Comparison of ENCODE assay signal across 31 cellular contexts in the genomic region with DNA sequence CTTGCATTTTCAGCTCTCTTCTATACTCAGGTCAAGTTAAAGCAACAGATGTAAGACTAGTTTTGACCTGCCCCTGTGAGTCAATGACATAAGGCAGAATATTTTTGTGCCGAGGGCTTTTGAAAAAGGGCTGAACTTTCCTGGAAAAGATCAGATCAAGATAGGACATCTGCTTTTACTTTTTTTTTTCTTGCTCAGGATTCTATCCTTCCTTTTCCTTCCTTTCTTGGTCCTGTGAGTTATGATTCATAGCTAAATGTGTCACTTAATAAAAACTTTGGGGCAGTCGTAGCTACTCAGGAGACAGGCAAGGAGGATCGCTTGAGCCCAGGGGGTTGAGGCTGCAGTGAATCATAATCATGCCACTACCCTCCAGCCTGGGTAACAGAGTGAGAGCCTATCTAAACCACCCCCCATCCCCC.
A peak's percentile ranks its signal among the peaks of the same experiment; 100 is the strongest.
DNase-seq lines count a peak whose midpoint lies in the region; ATAC-seq, FAIRE-seq and TF ChIP-seq lines count a peak whose summit lies in the region.
"Had no signal": no experiment of that assay in that cellular context is flagged by ENCODE, and none has a peak within 500 bp of the region (broad histone marks: within the 10 kb centered on the region; RNA-seq: fewer than 3 reads in every experiment).

No MANE protein-coding gene starts in this region.

- POLR2A ChIA-PET in A673 (lab: Charles Lee; ENCODE audit: low non-redundant PET) = no interaction called here

- dilution Hi-C loops in keratinocyte (cut with MboI; ENCODE audit: extremely low pct_ligation_motif_present, low sequenced_read_pairs) = no loop called here

- no peaks in the 10 kb centered on the region for H3K9me1 ChIP-seq in keratinocyte (ENCODE audit: control insufficient read depth, extremely low read depth, insufficient read depth, low read length)

- no TSS peak for BruUV-seq in A673 (replicated peaks; lab: Mats Ljungman, UMichigan)

- H3K79me2 ChIP-seq in astrocyte (ENCODE audit: insufficient read depth, low read length) = no peaks in the 10 kb centered on the region
- H3K79me2 ChIP-seq in keratinocyte (ENCODE audit: control insufficient read depth, insufficient read depth, low read length) = no peaks in the 10 kb centered on the region

- H3K36me3 Mint-ChIP-seq in astrocyte (ENCODE audit: low read depth, unreplicated experiment) = no peaks in the 10 kb centered on the region
- H3K36me3 Mint-ChIP-seq: activated naive CD4-positive, alpha-beta T cell treated with anti-CD3 and anti-CD28 coated beads, Interleukin-2, amount 50 U/mL, for 24 hours; CD4-positive, CD25-positive, alpha-beta regulatory T cell; stimulated activated memory B cell treated with anti-CD40 and anti-IgM and Interleukin-4, amounts not matched to agents 10 μg/mL and 1 μg/mL and 100 μg/mL, for 72 hours had no signal

- no peaks in the 10 kb centered on the region for H3K9me3 ChIP-seq in astrocyte (ENCODE audit: insufficient read depth, low read depth, low read length)
- H3K9me3 ChIP-seq in keratinocyte (ENCODE audit: control insufficient read depth, low read depth, low read length) = no peaks in the 10 kb centered on the region
- no peaks in the 10 kb centered on the region for H3K9me3 ChIP-seq in A673 (ENCODE audit: low read depth, low read length, poor library complexity, severe bottlenecking)
- H3K9me3 ChIP-seq: HAP-1, pancreas had no signal

- no peak overlapping the region for H3K4me3 Mint-ChIP-seq in astrocyte (ENCODE audit: unreplicated experiment)
- H3K4me3 Mint-ChIP-seq: activated B cell treated with CpG ODN at 0.5 μM for 24 hours; activated naive CD4-positive, alpha-beta T cell treated with anti-CD3 and anti-CD28 coated beads, Interleukin-2, amount 50 U/mL, for 24 hours; activated T-helper 1 cell treated with anti-CD3 and anti-CD28 coated beads, Interleukin-12 subunit alpha, Interleukin-12 subunit beta, Interleukin-2, Interleukin-4 antibody, amounts not matched to agents 30 ng/mL and 10 ng/mL and 1 ng/mL, durations not matched to agents 14 hours and 24 hours and 36 hours; CD4-positive, CD25-positive, alpha-beta regulatory T cell; nephron progenitor cell; stimulated activated memory B cell treated with anti-CD40 and anti-IgM and Interleukin-4, amounts not matched to agents 10 μg/mL and 1 μg/mL and 100 μg/mL, for 72 hours had no signal

- no peaks in the 10 kb centered on the region for H3K36me3 ChIP-seq in astrocyte (ENCODE audit: insufficient read depth, low read length)
- no peaks in the 10 kb centered on the region for H3K36me3 ChIP-seq in keratinocyte (ENCODE audit: control insufficient read depth in 2 of 2, extremely low read depth in 1 of 2, insufficient read depth in 2 of 2, low read length in 2 of 2)
- H3K36me3 ChIP-seq in A673 (ENCODE audit: insufficient read depth, low read length, poor library complexity, severe bottlenecking) = no peaks in the 10 kb centered on the region
- H3K36me3 ChIP-seq: HAP-1, pancreas had no signal

- H3K27me3 ChIP-seq in astrocyte (ENCODE audit: insufficient read depth, low read length) (no peaks in the 10 kb centered on the region), keratinocyte (ENCODE audit: control insufficient read depth, extremely low read depth, insufficient read depth, low read length) (no peaks in the 10 kb centered on the region), A673 (replicated peaks; ENCODE audit: insufficient read depth, low read depth, low read length, poor library complexity) (no peaks in the 10 kb centered on the region)
- H3K27me3 ChIP-seq: pancreas had no signal

- H3K4me1 Mint-ChIP-seq in astrocyte (ENCODE audit: low read depth, unreplicated experiment) = peaks cover 29% of the 10 kb centered on the region
- H3K4me1 Mint-ChIP-seq: activated B cell treated with CpG ODN at 0.5 μM for 24 hours; activated naive CD4-positive, alpha-beta T cell treated with anti-CD3 and anti-CD28 coated beads, Interleukin-2, amount 50 U/mL, for 24 hours; CD4-positive, CD25-positive, alpha-beta regulatory T cell; nephron progenitor cell; stimulated activated memory B cell treated with anti-CD40 and anti-IgM and Interleukin-4, amounts not matched to agents 10 μg/mL and 1 μg/mL and 100 μg/mL, for 72 hours had no signal

- H3K4me1 ChIP-seq in astrocyte (ENCODE audit: insufficient read depth, low read length) (no peaks in the 10 kb centered on the region), keratinocyte (ENCODE audit: control insufficient read depth, extremely low read depth, insufficient read depth, low read length) (peaks cover 19% of the 10 kb centered on the region), A673 (ENCODE audit: insufficient read depth, low read length, poor library complexity, severe bottlenecking) (no peaks in the 10 kb centered on the region)
- H3K4me1 ChIP-seq: HAP-1, pancreas had no signal

- H3K4me2 ChIP-seq in astrocyte (ENCODE audit: low read length) (no peak overlapping the region), keratinocyte (ENCODE audit: control insufficient read depth, extremely low read depth, insufficient read depth, low read depth, low read length) (peak overlapping the region; percentile 77)

- H4K20me1 ChIP-seq in astrocyte (ENCODE audit: insufficient read depth, low read length) (no peaks in the 10 kb centered on the region), keratinocyte (ENCODE audit: control insufficient read depth, extremely low read depth, insufficient read depth, low read length) (no peaks in the 10 kb centered on the region)

- H3K9me3 Mint-ChIP-seq in astrocyte (ENCODE audit: unreplicated experiment) = no peaks in the 10 kb centered on the region
- H3K9me3 Mint-ChIP-seq: activated T-helper 1 cell treated with anti-CD3 and anti-CD28 coated beads, Interleukin-12 subunit alpha, Interleukin-12 subunit beta, Interleukin-2, Interleukin-4 antibody, amounts not matched to agents 30 ng/mL and 10 ng/mL and 1 ng/mL, durations not matched to agents 14 hours and 24 hours and 36 hours had no signal

- CTCF ChIA-PET in A673 (lab: Charles Lee) = no interaction called here

- DNase-seq in Caki2 (ENCODE audit: low read depth) (peak; percentile 44), M059J (ENCODE audit: low read depth) (peak; percentile 14), astrocyte (ENCODE audit: low read depth) (no peak), keratinocyte (ENCODE audit: low read depth, low spot score) (peak; percentile 59), NCI-H526 (lab: John Stamatoyannopoulos, UW) (no peak), A673 (ENCODE audit: low spot score) (no peak)
- no peak for DNase-seq in activated effector memory CD4-positive, alpha-beta T cell treated with Interleukin-2 at 50 U/mL for 16 hours
- DNase-seq: activated B cell treated with CpG ODN at 0.5 μM for 24 hours; activated CD4-positive, alpha-beta T cell treated with anti-CD3 and anti-CD28 coated beads, Interleukin-2, amount 50 U/mL, for 4 hours; CD4-positive, CD25-positive, alpha-beta regulatory T cell; dorsolateral prefrontal cortex; NCI-H1048; NCI-H2029; NCI-H345; NCI-H774; nephron progenitor cell; pancreas; right cardiac atrium; SHP77; stimulated activated CD4-positive, alpha-beta T cell treated with anti-CD3 and anti-CD28 coated beads, Interleukin-4, amount 100 ng/mL, for 1 hour; SW 1271 had no signal

- H3K9ac ChIP-seq in astrocyte (ENCODE audit: low read length) = no peak overlapping the region
- peak overlapping the region; percentile 58 for H3K9ac ChIP-seq in keratinocyte (ENCODE audit: control insufficient read depth, extremely low read depth, insufficient read depth, low read length)

- H3K4me3 ChIP-seq in astrocyte (ENCODE audit: insufficient read depth, low read depth, low read length) = no peak overlapping the region
- peak overlapping the region in 2 of 3 experiments; percentile 24 to 29 for H3K4me3 ChIP-seq in keratinocyte (ENCODE audit: control insufficient read depth in 2 of 3, extremely low read depth in 1 of 3, insufficient read depth in 2 of 3, low read depth in 1 of 3, low read length in 3 of 3)
- no peak overlapping the region for H3K4me3 ChIP-seq in A673 (ENCODE audit: low read depth, low read length, poor library complexity, severe bottlenecking)
- H3K4me3 ChIP-seq: dorsolateral prefrontal cortex, HAP-1, pancreas had no signal

- H2AFZ ChIP-seq in astrocyte (ENCODE audit: low read depth, low read length) (no peak overlapping the region), keratinocyte (ENCODE audit: control insufficient read depth, low read length) (peak overlapping the region; percentile 68)

- FAIRE-seq in astrocyte (lab: Jason Lieb, UNC) (no peak), keratinocyte (lab: Jason Lieb, UNC) (no peak)
- FAIRE-seq: endothelial cell of umbilical vein, frontal cortex, GM12892, HepG2, pancreas, urothelium cell line had no signal

- no peak for ATAC-seq in GM18498 (IDR thresholded peaks at IDR 0.05; ENCODE audit: unreplicated experiment)
- ATAC-seq: HepG2; pancreas; right cardiac atrium; stimulated activated memory B cell treated with anti-CD40 and anti-IgM and Interleukin-4, amounts not matched to agents 10 μg/mL and 1 μg/mL and 100 μg/mL, for 72 hours had no signal

- intact Hi-C loops in A673 (cut with micrococcal nuclease; ENCODE audit: unreplicated experiment) = no loop called here

- H3K27ac ChIP-seq in astrocyte (ENCODE audit: low read depth, low read length) (no peak overlapping the region), keratinocyte (ENCODE audit: control insufficient read depth, insufficient read depth, low read length) (peak overlapping the region; percentile 79), A673 (ENCODE audit: low read depth, low read length, poor library complexity, severe bottlenecking) (no peak overlapping the region)
- H3K27ac ChIP-seq: dorsolateral prefrontal cortex, pancreas had no signal

- H3K27ac Mint-ChIP-seq in astrocyte (ENCODE audit: unreplicated experiment) = peak overlapping the region; percentile 38
- H3K27ac Mint-ChIP-seq: activated B cell treated with CpG ODN at 0.5 μM for 24 hours; activated naive CD4-positive, alpha-beta T cell treated with anti-CD3 and anti-CD28 coated beads, Interleukin-2, amount 50 U/mL, for 24 hours; activated T-helper 1 cell treated with anti-CD3 and anti-CD28 coated beads, Interleukin-12 subunit alpha, Interleukin-12 subunit beta, Interleukin-2, Interleukin-4 antibody, amounts not matched to agents 30 ng/mL and 10 ng/mL and 1 ng/mL, durations not matched to agents 14 hours and 24 hours and 36 hours; CD4-positive, CD25-positive, alpha-beta regulatory T cell; nephron progenitor cell; stimulated activated memory B cell treated with anti-CD40 and anti-IgM and Interleukin-4, amounts not matched to agents 10 μg/mL and 1 μg/mL and 100 μg/mL, for 72 hours had no signal

- TF ChIP-seq CTCF in astrocyte (IDR thresholded peaks at IDR 0.05; ENCODE audit: insufficient read depth, low read depth, low read length) (no peak), keratinocyte (optimal IDR thresholded peaks at IDR 0.05 in 1 of 3, IDR thresholded peaks at IDR 0.05 in 1 of 3, conservative IDR thresholded peaks at IDR 0.05 in 1 of 3; ENCODE audit: extremely low read depth in 1 of 3, insufficient read depth in 2 of 3, low read length in 3 of 3) (no peak), A673 (conservative IDR thresholded peaks at IDR 0.05; ENCODE audit: low read depth, low read length) (no peak)

- in situ Hi-C loops in Caki2 (cut with HindIII; ENCODE audit: low pct_unique_long_range_greater_than_20kb, low sequenced_read_pairs) = no loop called here

- peaks cover 4% of the 10 kb centered on the region for H3K27me3 Mint-ChIP-seq in astrocyte (ENCODE audit: low read depth, unreplicated experiment)
- H3K27me3 Mint-ChIP-seq: activated B cell treated with CpG ODN at 0.5 μM for 24 hours; activated naive CD4-positive, alpha-beta T cell treated with anti-CD3 and anti-CD28 coated beads, Interleukin-2, amount 50 U/mL, for 24 hours; CD4-positive, CD25-positive, alpha-beta regulatory T cell; stimulated activated memory B cell treated with anti-CD40 and anti-IgM and Interleukin-4, amounts not matched to agents 10 μg/mL and 1 μg/mL and 100 μg/mL, for 72 hours had no signal

Comparison
In these comparisons a context has a peak if more than half of its experiments do, and no peak if none do; other contexts are left out.
1. DNase-seq: peak in Caki2 (single experiment), M059J (single experiment) and keratinocyte (single experiment); none in astrocyte (single experiment), NCI-H526 (0 of 2), activated effector memory CD4-positive, alpha-beta T cell treated with Interleukin-2 at 50 U/mL for 16 hours (single experiment) and A673 (single experiment).
2. H3K4me3 ChIP-seq: peak in keratinocyte (2 of 3); none in astrocyte (single experiment) and A673 (single experiment).